In genomic region chr7:142380064-142380463, GRCh38 we compare ENCODE assay signal across 20 cellular contexts.
"Had no signal": no experiment of that assay in that cellular context is flagged by ENCODE, and none has a peak within 500 bp of the region (broad histone marks: within the 10 kb centered on the region; RNA-seq: fewer than 3 reads in every experiment).

No MANE protein-coding gene starts in this region.

- ATAC-seq: heart left ventricle; stimulated activated naive CD8-positive, alpha-beta T cell treated with anti-CD3 and anti-CD28 coated beads, Interleukin-15, amount 100 ng/mL, for 72 hours had no signal

- H3K36me3 ChIP-seq: brain microvascular endothelial cell, heart left ventricle, left ventricle myocardium inferior, prostate gland, right atrium auricular region had no signal

- DNase-seq: activated CD4-positive, alpha-beta T cell treated with anti-CD3 and anti-CD28 coated beads, Interleukin-2, amount 10 ng/mL, durations not matched to agents 7 days and 5 days; activated CD8-positive, alpha-beta memory T cell treated with anti-CD3 and anti-CD28 coated beads for 24 hours; activated CD8-positive, alpha-beta memory T cell treated with anti-CD3 and anti-CD28 coated beads, Interleukin-2, amount 50 U/mL, for 48 hours; activated effector memory CD4-positive, alpha-beta T cell treated with Interleukin-2 at 50 U/mL for 16 hours; activated naive CD4-positive, alpha-beta T cell treated with anti-CD3 and anti-CD28 coated beads, Interleukin-2, amount 50 U/mL, for 16 hours; activated T-cell treated with anti-CD3 and anti-CD28 coated beads, Interleukin-2, amount 50 U/mL, for 48 hours; aorta; brain microvascular endothelial cell; central memory CD4-positive, alpha-beta T cell; heart left ventricle; kidney glomerular epithelial cell; left ventricle myocardium inferior; mammary epithelial cell; stimulated activated CD4-positive, alpha-beta T cell treated with anti-CD3 and anti-CD28 coated beads, Interleukin-2, amount 100 ng/mL, for 48 hours; stimulated activated naive CD8-positive, alpha-beta T cell treated with anti-CD3 and anti-CD28 coated beads, Interleukin-15, amount 100 ng/mL, for 72 hours; T-helper 1 cell; T-helper 9 cell had no signal

- H3K27me3 ChIP-seq: brain microvascular endothelial cell, right atrium auricular region had no signal

- H3K9me3 Mint-ChIP-seq: activated CD4-positive, alpha-beta T cell treated with anti-CD3 and anti-CD28 coated beads, Interleukin-2, amount 10 ng/mL, durations not matched to agents 7 days and 5 days; stimulated activated naive CD8-positive, alpha-beta T cell treated with anti-CD3 and anti-CD28 coated beads, Interleukin-15, amount 100 ng/mL, for 72 hours; type B pancreatic cell had no signal

- H3K27ac ChIP-seq: brain microvascular endothelial cell, heart left ventricle, left ventricle myocardium inferior, prostate gland, right atrium auricular region had no signal

- H3K27ac Mint-ChIP-seq: activated CD4-positive, alpha-beta T cell treated with anti-CD3 and anti-CD28 coated beads, Interleukin-2, amount 10 ng/mL, durations not matched to agents 7 days and 5 days; type B pancreatic cell had no signal

- H3K4me3 ChIP-seq: heart left ventricle, left ventricle myocardium inferior, prostate gland, right atrium auricular region had no signal

- H3K36me3 Mint-ChIP-seq: type B pancreatic cell had no signal

- H3K4me1 ChIP-seq: left ventricle myocardium inferior, prostate gland, right atrium auricular region had no signal

- H3K4me3 Mint-ChIP-seq: activated CD4-positive, alpha-beta T cell treated with anti-CD3 and anti-CD28 coated beads, Interleukin-2, amount 10 ng/mL, durations not matched to agents 7 days and 5 days; stimulated activated naive CD8-positive, alpha-beta T cell treated with anti-CD3 and anti-CD28 coated beads, Interleukin-15, amount 100 ng/mL, for 72 hours; type B pancreatic cell had no signal

- H3K9me3 ChIP-seq: heart left ventricle, left ventricle myocardium inferior, prostate gland, right atrium auricular region had no signal
